ENCODE assay signal across 1 cellular context in genomic region chr6:155314773-155315515, GRCh38.
TF ChIP-seq lines count a peak whose summit lies in the region.

No MANE protein-coding gene starts in this region.

TF ChIP-seq in GM12878, 131 proteins besides CTCF, POLR2A, EP300 and RAD21 (continued from another document and continues in another):
- TF ChIP-seq POLR2AphosphoS5 (IDR thresholded peaks at IDR 0.05; ENCODE audit: low read length) (peak; percentile 78; the same call in 1 of the 2 replicates), ZBTB40 (IDR thresholded peaks at IDR 0.05; ENCODE audit: borderline replicate concordance) (no peak), BCL11A (IDR thresholded peaks at IDR 0.05; ENCODE audit: low read depth, low read length) (no peak), RUNX3 (IDR thresholded peaks at IDR 0.05; ENCODE audit: low read length) (no peak; the same call in 1 of the 2 replicates), MTA3 (IDR thresholded peaks at IDR 0.05; ENCODE audit: borderline replicate concordance, low read length) (no peak), ELK1 (IDR thresholded peaks at IDR 0.05; ENCODE audit: low read depth, low read length) (no peak), PRDM15 (CRISPR knock-in tag; IDR thresholded peaks at IDR 0.05) (0 out of 2 replicates have a peak, but pooled peaks have one; percentile 36), ATF3 (IDR thresholded peaks at IDR 0.05; ENCODE audit: borderline replicate concordance, extremely low read depth, low read depth, low read length) (no peak), ZSCAN29 (IDR thresholded peaks at IDR 0.05) (no peak), STAT1 (conservative IDR thresholded peaks at IDR 0.05) (no peak), HDGF (IDR thresholded peaks at IDR 0.05) (no peak), E2F8 (IDR thresholded peaks at IDR 0.05; ENCODE audit: low read depth, partially characterized antibody) (peak; percentile 56), SREBF1 (IDR thresholded peaks at IDR 0.05; ENCODE audit: low read length) (no peak), SUPT20H (IDR thresholded peaks at IDR 0.05; ENCODE audit: borderline replicate concordance, control insufficient read depth, low read depth, low read length) (no peak), LARP7 (IDR thresholded peaks at IDR 0.05) (no peak), USF1 (IDR thresholded peaks at IDR 0.05; ENCODE audit: borderline replicate concordance, extremely low read length, insufficient read depth, low read depth, low read length) (peak; percentile 75), SREBF2 (IDR thresholded peaks at IDR 0.05; ENCODE audit: low read length) (no peak), STAT3 (IDR thresholded peaks at IDR 0.05; ENCODE audit: low read depth, low read length) (no peak), KLF5 (IDR thresholded peaks at IDR 0.05; ENCODE audit: partially characterized antibody) (peak; percentile 60), NFYA (IDR thresholded peaks at IDR 0.05; ENCODE audit: borderline replicate concordance, low read depth, low read length) (no peak), SKIL (IDR thresholded peaks at IDR 0.05; ENCODE audit: low read depth, poor library complexity, severe bottlenecking) (peak; percentile 70), ZBED1 (IDR thresholded peaks at IDR 0.05; ENCODE audit: borderline replicate concordance) (no peak), JUNB (IDR thresholded peaks at IDR 0.05) (no peak), IRF5 (IDR thresholded peaks at IDR 0.05; ENCODE audit: borderline replicate concordance) (no peak), POU2F2 (IDR thresholded peaks at IDR 0.05; ENCODE audit: borderline replicate concordance, low read depth, low read length) (no peak; the same call in 2 of the 3 replicates), PKNOX1 (IDR thresholded peaks at IDR 0.05) (no peak; the same call in 1 of the 2 replicates), TBL1XR1 (IDR thresholded peaks at IDR 0.05; ENCODE audit: low read depth, low read length) (0 out of 2 replicates have a peak, but pooled peaks have one; percentile 31), ATF7 (IDR thresholded peaks at IDR 0.05; ENCODE audit: low read depth) (peak; percentile 57), MEF2A (IDR thresholded peaks at IDR 0.05; ENCODE audit: insufficient read depth, low read depth, low read length) (0 out of 2 replicates have a peak, but pooled peaks have one; percentile 11), MEF2B (IDR thresholded peaks at IDR 0.05; ENCODE audit: partially characterized antibody, poor library complexity, severe bottlenecking) (peak; percentile 46), BACH1 (IDR thresholded peaks at IDR 0.05; ENCODE audit: borderline replicate concordance) (no peak), CBX3 (IDR thresholded peaks at IDR 0.05; ENCODE audit: borderline replicate concordance, low read depth) (no peak), CEBPB (IDR thresholded peaks at IDR 0.05; ENCODE audit: borderline replicate concordance in 1 of 2, low read depth in 2 of 2, low read length in 2 of 2) (no peak), SRF (IDR thresholded peaks at IDR 0.05; ENCODE audit: low read depth in 2 of 2, low read length in 2 of 2) (no peak), ZBTB11 (CRISPR knock-in tag; IDR thresholded peaks at IDR 0.05) (no peak)
